ENCODE assay signal across 19 cellular contexts in the genomic region with DNA sequence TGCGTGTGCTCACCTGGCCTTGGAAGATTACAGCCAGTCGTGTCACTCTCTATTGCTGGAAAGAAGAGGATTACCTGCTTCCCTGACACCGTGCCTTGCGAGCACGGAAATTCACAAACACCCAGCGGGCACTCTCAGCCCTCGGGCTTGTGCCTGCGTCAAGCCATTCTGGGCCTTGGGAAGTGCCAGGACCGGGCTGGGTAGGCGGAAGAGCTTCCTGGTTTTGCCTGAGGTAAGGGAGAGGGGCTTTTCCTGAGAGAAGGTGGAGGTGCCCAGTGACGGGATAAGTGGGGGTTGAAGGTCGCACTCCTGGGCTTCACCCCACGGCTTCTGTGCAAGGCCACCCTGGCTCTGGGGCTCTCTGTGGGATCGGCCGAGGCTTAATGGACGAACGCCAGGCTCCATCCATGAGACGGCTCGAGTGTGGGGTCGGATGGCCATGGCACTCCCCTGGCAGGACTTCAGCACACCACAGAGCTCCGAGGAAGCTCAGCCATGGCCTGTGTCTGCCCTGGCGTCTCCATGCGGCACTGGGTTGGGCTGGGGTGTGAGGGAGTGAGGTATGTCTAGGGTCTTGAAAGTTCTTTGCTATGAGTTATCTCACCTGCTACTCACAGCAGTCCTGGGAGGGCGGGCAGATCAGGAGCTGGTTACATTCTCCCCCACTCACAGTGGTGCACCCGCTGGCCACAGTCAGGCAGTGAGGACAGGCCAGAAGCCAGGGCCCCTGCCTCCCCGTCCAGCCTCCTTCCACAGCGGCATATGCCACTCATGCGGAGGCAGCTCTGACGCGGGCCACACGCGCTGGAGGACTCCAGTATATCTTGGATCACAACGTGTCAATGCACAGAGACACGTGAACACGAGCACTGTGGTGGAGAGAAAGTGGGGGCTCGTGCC.
"Had no signal": no experiment of that assay in that cellular context is flagged by ENCODE, and none has a peak within 500 bp of the region (broad histone marks: within the 10 kb centered on the region; RNA-seq: fewer than 3 reads in every experiment).

No MANE protein-coding gene starts in this region.

- H2AFZ ChIP-seq: hepatocyte had no signal

- ATAC-seq: body of pancreas; left colon; mucosa of descending colon; naive thymus-derived CD8-positive, alpha-beta T cell had no signal

- DNase-seq: activated CD4-positive, alpha-beta T cell treated with anti-CD3 and anti-CD28 coated beads, Interleukin-2, amount 50 U/mL, for 4 hours; activated naive CD4-positive, alpha-beta T cell; activated naive CD8-positive, alpha-beta T cell treated with anti-CD3 and anti-CD28 coated beads for 36 hours; amygdala; body of pancreas; caudate nucleus; mammary epithelial cell; naive thymus-derived CD8-positive, alpha-beta T cell; nucleus accumbens; retina; stimulated activated CD4-positive, alpha-beta T cell treated with anti-CD3 and anti-CD28 coated beads, Interleukin-2, amount 100 ng/mL, for 24 hours; stimulated activated naive CD4-positive, alpha-beta T cell treated with Interleukin-2 at 50 U/mL for 16 hours had no signal

- H3K4me1 Mint-ChIP-seq: activated naive CD8-positive, alpha-beta T cell treated with anti-CD3 and anti-CD28 coated beads for 36 hours had no signal

- H3K4me3 Mint-ChIP-seq: activated naive CD8-positive, alpha-beta T cell treated with anti-CD3 and anti-CD28 coated beads for 36 hours; activated T-helper 1 cell treated with anti-CD3 and anti-CD28 coated beads, Interleukin-12 subunit alpha, Interleukin-12 subunit beta, Interleukin-2, Interleukin-4 antibody, amounts not matched to agents 30 ng/mL and 10 ng/mL and 1 ng/mL, durations not matched to agents 14 hours and 24 hours and 36 hours; naive thymus-derived CD8-positive, alpha-beta T cell had no signal

- H3K36me3 ChIP-seq: tibial artery, WERI-Rb-1 had no signal

- H3K9me3 ChIP-seq: body of pancreas, mucosa of descending colon, tibial artery had no signal

- H3K9me3 Mint-ChIP-seq: activated T-helper 1 cell treated with anti-CD3 and anti-CD28 coated beads, Interleukin-12 subunit alpha, Interleukin-12 subunit beta, Interleukin-2, Interleukin-4 antibody, amounts not matched to agents 30 ng/mL and 10 ng/mL and 1 ng/mL, durations not matched to agents 14 hours and 24 hours and 36 hours had no signal

- H3K4me3 ChIP-seq: body of pancreas, dorsolateral prefrontal cortex, hepatocyte, mucosa of descending colon, tibial artery had no signal

- H3K79me2 ChIP-seq: hepatocyte had no signal

- H3K27me3 Mint-ChIP-seq: activated naive CD8-positive, alpha-beta T cell treated with anti-CD3 and anti-CD28 coated beads for 36 hours had no signal

- H3K36me3 Mint-ChIP-seq: naive thymus-derived CD8-positive, alpha-beta T cell had no signal

- H3K4me2 ChIP-seq: hepatocyte had no signal

- H3K27ac Mint-ChIP-seq: activated naive CD8-positive, alpha-beta T cell treated with anti-CD3 and anti-CD28 coated beads for 36 hours; activated T-helper 1 cell treated with anti-CD3 and anti-CD28 coated beads, Interleukin-12 subunit alpha, Interleukin-12 subunit beta, Interleukin-2, Interleukin-4 antibody, amounts not matched to agents 30 ng/mL and 10 ng/mL and 1 ng/mL, durations not matched to agents 14 hours and 24 hours and 36 hours had no signal

- H3K4me1 ChIP-seq: body of pancreas, tibial artery had no signal

- H3K27me3 ChIP-seq: body of pancreas, hepatocyte had no signal

- H3K27ac ChIP-seq: body of pancreas, dorsolateral prefrontal cortex, hepatocyte, tibial artery, WERI-Rb-1 had no signal
